8 cellular contexts compared by ENCODE assay signal in the genomic region with DNA sequence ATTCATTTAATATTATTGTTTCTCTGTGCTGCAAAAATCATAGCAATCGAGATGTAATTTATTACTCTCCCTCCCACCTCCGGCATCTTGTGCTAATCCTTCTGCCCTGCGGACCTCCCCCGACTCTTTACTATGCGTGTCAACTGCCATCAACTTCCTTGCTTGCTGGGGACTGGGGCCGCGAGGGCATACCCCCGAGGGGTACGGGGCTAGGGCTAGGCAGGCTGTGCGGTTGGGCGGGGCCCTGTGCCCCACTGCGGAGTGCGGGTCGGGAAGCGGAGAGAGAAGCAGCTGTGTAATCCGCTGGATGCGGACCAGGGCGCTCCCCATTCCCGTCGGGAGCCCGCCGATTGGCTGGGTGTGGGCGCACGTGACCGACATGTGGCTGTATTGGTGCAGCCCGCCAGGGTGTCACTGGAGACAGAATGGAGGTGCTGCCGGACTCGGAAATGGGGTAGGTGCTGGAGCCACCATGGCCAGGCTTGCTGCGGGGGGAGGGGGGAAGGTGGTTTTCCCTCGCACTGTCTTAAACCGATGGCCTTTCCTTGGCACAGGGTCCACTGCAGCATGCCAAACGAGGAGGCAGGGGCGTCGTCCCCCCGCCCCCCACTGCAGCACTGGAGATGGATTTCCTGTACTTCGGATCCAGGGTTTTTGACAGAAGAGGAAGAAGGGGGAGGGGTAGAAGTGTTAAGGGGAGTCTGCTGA. TPM values are rescaled to one million over a fixed set of nuclear protein-coding genes. Genes with fewer than 3 reads are reported as not detected.
DNase-seq lines count a peak whose midpoint lies in the region; ATAC-seq lines count a peak whose summit lies in the region.

A gene (plus strand): TSS at position 414 of the 708 bp plus-strand sequence. CDS start 17,006 bp downstream, outside the sequence.

- no peaks in the 10 kb centered on the region for H3K27me3 Mint-ChIP-seq in dendritic cell treated with granulocyte-macrophage colony-stimulating factor and Interleukin-4, amounts not matched to agents 40 ng/mL and 50 ng/mL, for 4 days

- intact Hi-C loops in dendritic cell treated with granulocyte-macrophage colony-stimulating factor and Interleukin-4, amounts not matched to agents 40 ng/mL and 50 ng/mL, for 4 days (cut with micrococcal nuclease), result no loop called here

- peak within 1 kb of the TSS; percentile 85 for H3K4me3 Mint-ChIP-seq in dendritic cell treated with granulocyte-macrophage colony-stimulating factor and Interleukin-4, amounts not matched to agents 40 ng/mL and 50 ng/mL, for 4 days

- peak within 1 kb of the TSS; percentile 84 for H3K27ac Mint-ChIP-seq in dendritic cell treated with granulocyte-macrophage colony-stimulating factor and Interleukin-4, amounts not matched to agents 40 ng/mL and 50 ng/mL, for 4 days

- no peaks in the 10 kb centered on the region for H3K9me3 Mint-ChIP-seq in dendritic cell treated with granulocyte-macrophage colony-stimulating factor and Interleukin-4, amounts not matched to agents 40 ng/mL and 50 ng/mL, for 4 days

- DNase-seq in AML-193 (lab: John Stamatoyannopoulos, UW), result peak; percentile 83 to 86
- DNase-seq in NCI-H526 treated with DMSO at 0.1 percent for 48 hours (lab: John Stamatoyannopoulos, UW), result peak; percentile 41
- peak; percentile 67 for DNase-seq in activated CD4-positive, alpha-beta T cell treated with anti-CD3 and anti-CD28 coated beads, Interleukin-2, amount 50 U/mL, for 1 hour
- peak; percentile 79 for DNase-seq in left lobe of liver (ENCODE audit: low spot score)
- peak; percentile 87 for DNase-seq in stimulated activated CD4-positive, alpha-beta T cell treated with anti-CD3 and anti-CD28 coated beads, Interleukin-1b, Interleukin-23, amount 100 ng/mL, for 48 hours

- peaks cover 18% of the 10 kb centered on the region for H3K36me3 Mint-ChIP-seq in dendritic cell treated with granulocyte-macrophage colony-stimulating factor and Interleukin-4, amounts not matched to agents 40 ng/mL and 50 ng/mL, for 4 days (ENCODE audit: low read depth)

- peak; percentile 99 for ATAC-seq in GM19043 (IDR thresholded peaks at IDR 0.05; ENCODE audit: low read depth, unreplicated experiment)
- peak; percentile 99 for ATAC-seq in HG03342 (IDR thresholded peaks at IDR 0.05; ENCODE audit: unreplicated experiment)
- peak; percentile 95 for ATAC-seq in left lobe of liver

- peaks cover 21% of the 10 kb centered on the region for H3K4me1 Mint-ChIP-seq in dendritic cell treated with granulocyte-macrophage colony-stimulating factor and Interleukin-4, amounts not matched to agents 40 ng/mL and 50 ng/mL, for 4 days (ENCODE audit: low read depth)

RNA-seq across cellular contexts. Expression of the gene that starts here (rescaled TPM):
- 18.9 TPM for total RNA-seq in left lobe of liver

Comparison
In these comparisons a context has a peak if more than half of its experiments do, and no peak if none do; other contexts are left out.
1. Peak in every context shown above with its lines: DNase-seq and ATAC-seq.